8 cellular contexts compared by ENCODE assay signal in genomic region chr17:45224671-45225050, GRCh38. TPM values are rescaled to one million over a fixed set of nuclear protein-coding genes. Genes with fewer than 3 reads are reported as not detected.
A peak's percentile ranks its signal among the peaks of the same experiment; 100 is the strongest.
DNase-seq lines count a peak whose midpoint lies in the region; ATAC-seq lines count a peak whose summit lies in the region.
"Had no signal": no experiment of that assay in that cellular context is flagged by ENCODE, and none has a peak within 500 bp of the region (broad histone marks: within the 10 kb centered on the region; RNA-seq: fewer than 3 reads in every experiment).

No MANE protein-coding gene starts in this region.

- ATAC-seq in stimulated activated effector memory CD8-positive, alpha-beta T cell treated with anti-CD3 and anti-CD28 coated beads, Interleukin-12 subunit alpha, Interleukin-12 subunit beta, amount 100 ng/mL, for 72 hours = no peak
- no peak for ATAC-seq in HG03135 (IDR thresholded peaks at IDR 0.05; ENCODE audit: unreplicated experiment)

- H3K27me3 ChIP-seq in esophagus (ENCODE audit: control insufficient read depth in 1 of 2, insufficient read depth in 2 of 2, low read length in 2 of 2) = no peaks in the 10 kb centered on the region

- 68% methylated on average over 9 of the region's 9 CpGs for WGBS in esophagus, 2 donors

- peaks cover 64% of the 10 kb centered on the region for H3K4me1 Mint-ChIP-seq in T-helper 1 cell treated with Interleukin-12 subunit alpha and Interleukin-12 subunit beta and Interleukin-4 antibody, amounts not matched to agents 30 μg/mL and 1 μg/mL, for 36 hours (ENCODE audit: low read depth)
- H3K4me1 Mint-ChIP-seq in stimulated activated effector memory CD8-positive, alpha-beta T cell treated with anti-CD3 and anti-CD28 coated beads, Interleukin-12 subunit alpha, Interleukin-12 subunit beta, amount 100 ng/mL, for 72 hours = peaks cover 72% of the 10 kb centered on the region

- H3K4me3 ChIP-seq in esophagus (ENCODE audit: low read depth in 1 of 2, low read length in 2 of 2) = peak overlapping the region in 1 of 2 donors; percentile 12
- H3K4me3 ChIP-seq: SK-N-MC had no signal

- peak overlapping the region; percentile 19 to 62 for H3K27ac ChIP-seq in esophagus (ENCODE audit: low read depth in 2 of 2, low read length in 1 of 2)
- H3K27ac ChIP-seq: SK-N-MC had no signal

- H3K27me3 Mint-ChIP-seq in T-helper 1 cell treated with Interleukin-12 subunit alpha and Interleukin-12 subunit beta and Interleukin-4 antibody, amounts not matched to agents 30 μg/mL and 1 μg/mL, for 36 hours (ENCODE audit: low read depth) = no peaks in the 10 kb centered on the region

- peak overlapping the region; percentile 96 for H3K27ac Mint-ChIP-seq in T-helper 1 cell treated with Interleukin-12 subunit alpha and Interleukin-12 subunit beta and Interleukin-4 antibody, amounts not matched to agents 30 μg/mL and 1 μg/mL, for 36 hours
- peak overlapping the region; percentile 100 for H3K27ac Mint-ChIP-seq in stimulated activated effector memory CD8-positive, alpha-beta T cell treated with anti-CD3 and anti-CD28 coated beads, Interleukin-12 subunit alpha, Interleukin-12 subunit beta, amount 100 ng/mL, for 72 hours

- peak overlapping the region; percentile 95 for H3K4me3 Mint-ChIP-seq in T-helper 1 cell treated with Interleukin-12 subunit alpha and Interleukin-12 subunit beta and Interleukin-4 antibody, amounts not matched to agents 30 μg/mL and 1 μg/mL, for 36 hours
- H3K4me3 Mint-ChIP-seq in stimulated activated effector memory CD8-positive, alpha-beta T cell treated with anti-CD3 and anti-CD28 coated beads, Interleukin-12 subunit alpha, Interleukin-12 subunit beta, amount 100 ng/mL, for 72 hours = peak overlapping the region; percentile 91

- H3K36me3 ChIP-seq in esophagus (ENCODE audit: control insufficient read depth in 2 of 2, insufficient read depth in 2 of 2, low read length in 1 of 2) = no peaks in the 10 kb centered on the region

- H3K9me3 Mint-ChIP-seq in T-helper 1 cell treated with Interleukin-12 subunit alpha and Interleukin-12 subunit beta and Interleukin-4 antibody, amounts not matched to agents 30 μg/mL and 1 μg/mL, for 36 hours = no peaks in the 10 kb centered on the region
- no peaks in the 10 kb centered on the region for H3K9me3 Mint-ChIP-seq in stimulated activated effector memory CD8-positive, alpha-beta T cell treated with anti-CD3 and anti-CD28 coated beads, Interleukin-12 subunit alpha, Interleukin-12 subunit beta, amount 100 ng/mL, for 72 hours

- H3K36me3 Mint-ChIP-seq in T-helper 1 cell treated with Interleukin-12 subunit alpha and Interleukin-12 subunit beta and Interleukin-4 antibody, amounts not matched to agents 30 μg/mL and 1 μg/mL, for 36 hours (ENCODE audit: low read depth) = peaks cover 49% of the 10 kb centered on the region
- H3K36me3 Mint-ChIP-seq in stimulated activated effector memory CD8-positive, alpha-beta T cell treated with anti-CD3 and anti-CD28 coated beads, Interleukin-12 subunit alpha, Interleukin-12 subunit beta, amount 100 ng/mL, for 72 hours = peaks cover 86% of the 10 kb centered on the region

- DNase-seq in GM19238 (ENCODE audit: insufficient read length, low spot score) (peak; percentile 4), SIG-M5 (lab: John Stamatoyannopoulos, UW) (no peak), iPS-NIHi11 (ENCODE audit: low spot score) (no peak)
- DNase-seq in stimulated activated effector memory CD8-positive, alpha-beta T cell treated with anti-CD3 and anti-CD28 coated beads, Interleukin-12 subunit alpha, Interleukin-12 subunit beta, amount 100 ng/mL, for 72 hours (ENCODE audit: low spot score in 2 of 2) = peak in 1 of 2 donors; percentile 71

- H3K9me3 ChIP-seq in esophagus (ENCODE audit: control insufficient read depth in 2 of 2, insufficient read depth in 1 of 2, low read depth in 1 of 2, low read length in 1 of 2) = no peaks in the 10 kb centered on the region

- H3K4me1 ChIP-seq in esophagus (ENCODE audit: control insufficient read depth in 2 of 2, insufficient read depth in 2 of 2, low read length in 1 of 2) = peaks cover 0 to 5% of the 10 kb centered on the region in 2 donors

RNA-seq across cellular contexts. Expression of gene FMNL1, which starts 3.0 kb away (rescaled TPM):
- polyA plus RNA-seq in esophagus = 1 to 10 TPM; 4.3 to 5.2 TPM

RNA-seq across cellular contexts. Expression of gene SPATA32, which starts 37.2 kb away (rescaled TPM):
- not detected for polyA plus RNA-seq in esophagus
